Comparison of ENCODE assay signal across 5 cellular contexts in the genomic region with DNA sequence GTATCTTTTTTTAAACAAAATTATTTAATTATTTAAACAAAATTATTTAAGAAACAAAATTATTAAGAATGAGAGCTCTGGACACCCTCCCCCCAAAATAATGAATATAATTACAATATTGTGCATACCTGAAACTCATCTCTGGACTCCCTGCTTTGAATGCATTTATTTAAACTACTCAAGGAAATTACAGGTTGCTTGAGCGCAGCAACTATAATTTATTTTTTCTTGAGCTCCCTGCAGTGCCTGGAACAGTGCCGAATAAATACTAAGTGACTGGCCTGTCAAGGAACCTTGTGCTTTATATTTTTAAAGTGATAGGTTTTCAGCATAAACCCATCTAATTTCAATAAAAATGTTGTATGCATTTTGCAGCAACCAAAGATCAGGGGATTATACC.
"Had no signal": no experiment of that assay in that cellular context is flagged by ENCODE, and none has a peak within 500 bp of the region (broad histone marks: within the 10 kb centered on the region; RNA-seq: fewer than 3 reads in every experiment).

No MANE protein-coding gene starts in this region.

- ATAC-seq: GM23338 had no signal

- DNase-seq: H9, HCEC 1CT, IMR-90, KBM-7 had no signal

- H3K4me3 ChIP-seq: GM23338 had no signal

- H3K4me2 ChIP-seq: GM23338 had no signal

- H2AFZ ChIP-seq: GM23338 had no signal
